ENCODE assay signal across 16 cellular contexts in the genomic region with DNA sequence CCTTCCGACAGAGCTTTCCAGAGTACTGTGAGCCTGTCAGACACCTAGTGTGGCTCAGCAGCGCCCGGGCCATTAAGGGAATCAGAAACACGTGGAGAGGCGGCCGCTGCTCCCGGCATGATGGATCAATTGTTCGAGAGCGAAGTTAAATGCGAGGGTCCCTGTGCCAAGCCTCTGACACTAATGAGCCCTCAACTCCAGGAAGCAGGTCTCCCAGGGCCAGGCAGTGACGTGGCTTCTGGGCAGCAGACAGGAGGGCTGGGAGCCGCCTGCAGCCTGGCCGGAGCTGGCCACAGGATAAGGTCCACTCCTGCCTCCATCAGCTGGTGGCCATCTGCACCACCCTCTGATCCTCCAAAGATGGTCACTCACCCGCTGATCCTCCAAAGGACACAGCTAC.
DNase-seq lines count a peak whose midpoint lies in the region; ATAC-seq and TF ChIP-seq lines count a peak whose summit lies in the region.
"Had no signal": no experiment of that assay in that cellular context is flagged by ENCODE, and none has a peak within 500 bp of the region (broad histone marks: within the 10 kb centered on the region; RNA-seq: fewer than 3 reads in every experiment).

No MANE protein-coding gene starts in this region.

- TF ChIP-seq CTCF in IMR-90 (conservative IDR thresholded peaks at IDR 0.05; ENCODE audit: low read depth, low read length) (no peak), smooth muscle cell (IDR thresholded peaks at IDR 0.05; ENCODE audit: borderline replicate concordance, insufficient read depth, poor library complexity, severe bottlenecking) (no peak)

- H2AK9ac ChIP-seq in IMR-90 (replicated peaks; ENCODE audit: low read depth, low read length, poor library complexity), result peak overlapping the region; percentile 26

- TF ChIP-seq POLR2A in IMR-90 (IDR thresholded peaks at IDR 0.05; ENCODE audit: low read depth, low read length), result no peak

- dilution Hi-C loops in IMR-90 (cut with HindIII; ENCODE audit: low sequenced_read_pairs, unreplicated experiment), result no loop called here

- no peaks in the 10 kb centered on the region for H3K4me1 Mint-ChIP-seq in activated naive CD8-positive, alpha-beta T cell treated with anti-CD3 and anti-CD28 coated beads for 36 hours

- H3K36me3 ChIP-seq in IMR-90 (ENCODE audit: control insufficient read depth, insufficient read depth, low read length), result no peaks in the 10 kb centered on the region
- no peaks in the 10 kb centered on the region for H3K36me3 ChIP-seq in smooth muscle cell (ENCODE audit: low read depth)

- H3K18ac ChIP-seq in IMR-90 (ENCODE audit: low read depth, low read length), result no peak overlapping the region

- no peak overlapping the region for H2AK5ac ChIP-seq in IMR-90 (ENCODE audit: low read depth, low read length)

- H3K9me3 ChIP-seq in IMR-90 (ENCODE audit: control insufficient read depth, insufficient read depth, low read length) (no peaks in the 10 kb centered on the region), smooth muscle cell (replicated peaks; ENCODE audit: low read depth) (no peaks in the 10 kb centered on the region)

- no peaks in the 10 kb centered on the region for H3K79me2 ChIP-seq in smooth muscle cell (ENCODE audit: low read depth)

- H3K4me2 ChIP-seq in IMR-90 (ENCODE audit: low read depth, low read length) (no peak overlapping the region), smooth muscle cell (no peak overlapping the region)

- peak; percentile 38 for DNase-seq in activated CD8-positive, alpha-beta memory T cell treated with anti-CD3 and anti-CD28 coated beads for 24 hours
- no peak for DNase-seq in activated CD8-positive, alpha-beta memory T cell treated with anti-CD3 and anti-CD28 coated beads, Interleukin-2, amount 50 U/mL, for 4 hours
- DNase-seq in IMR-90 (no peak), islet precursor cell (peak; percentile 35), retina (peak; percentile 51), smooth muscle cell (lab: John Stamatoyannopoulos, UW; ENCODE audit: unreplicated experiment) (no peak)
- no peak for DNase-seq in activated naive CD8-positive, alpha-beta T cell treated with anti-CD3 and anti-CD28 coated beads for 36 hours
- DNase-seq: ACHN; C1 segment of cervical spinal cord; Calu3; CD4-positive, alpha-beta T cell; DMS 273 treated with DMSO at 0.1 percent for 48 hours; GM23248; H7 had no signal

- WGBS in IMR-90 (ENCODE audit: extremely low coverage in 2 of 2, insufficient read length in 1 of 2), 2 experiments, result 48% methylated on average over 10 of the region's 14 CpGs; no CpG with 5 or more reads in 1 of the 2 experiments
- 91% methylated on average over 14 of the region's 14 CpGs for WGBS in smooth muscle cell (ENCODE audit: low lambda C conversion rate)

- no peaks in the 10 kb centered on the region for H3K9me3 Mint-ChIP-seq in activated naive CD8-positive, alpha-beta T cell treated with anti-CD3 and anti-CD28 coated beads for 36 hours
- H3K9me3 Mint-ChIP-seq: CD4-positive, alpha-beta T cell had no signal

- no TSS peak for BruUV-seq in IMR-90 (replicated peaks; lab: Mats Ljungman, UMichigan)

- H3K9me1 ChIP-seq in IMR-90 (ENCODE audit: insufficient read depth, low read length), result peaks cover 7% of the 10 kb centered on the region; the same call in 1 of the 2 replicates

- no peak overlapping the region for H3K27ac Mint-ChIP-seq in activated naive CD8-positive, alpha-beta T cell treated with anti-CD3 and anti-CD28 coated beads for 36 hours
- H3K27ac Mint-ChIP-seq: B cell; CD4-positive, alpha-beta T cell had no signal

- no peak overlapping the region for H3K4ac ChIP-seq in IMR-90 (ENCODE audit: low read depth, low read length)

- no peak for ATAC-seq in IMR-90 (ENCODE audit: low read depth)
- no peak for ATAC-seq in GM21786 (IDR thresholded peaks at IDR 0.05; ENCODE audit: unreplicated experiment)

- H3K27me3 ChIP-seq in IMR-90 (ENCODE audit: control insufficient read depth, insufficient read depth, low read length) (peaks cover 62% of the 10 kb centered on the region), smooth muscle cell (ENCODE audit: low read depth) (peaks cover 7% of the 10 kb centered on the region)

- no peak overlapping the region for H2BK15ac ChIP-seq in IMR-90 (ENCODE audit: low read depth, low read length)

- H3K36me3 Mint-ChIP-seq in activated naive CD8-positive, alpha-beta T cell treated with anti-CD3 and anti-CD28 coated beads for 36 hours, result no peaks in the 10 kb centered on the region

- H3K9ac ChIP-seq in IMR-90 (ENCODE audit: low read depth, low read length) (no peak overlapping the region), smooth muscle cell (ENCODE audit: low read depth) (no peak overlapping the region)
- H3K9ac ChIP-seq: GM23248 had no signal

- H3K4me3 Mint-ChIP-seq in activated naive CD8-positive, alpha-beta T cell treated with anti-CD3 and anti-CD28 coated beads for 36 hours, result no peak overlapping the region
- H3K4me3 Mint-ChIP-seq: B cell; CD4-positive, alpha-beta T cell had no signal

- H4K8ac ChIP-seq in IMR-90 (ENCODE audit: low read depth in 2 of 2, low read length in 2 of 2), result no peak overlapping the region

- in situ Hi-C loops in IMR-90 (cut with MboI; ENCODE audit: low sequenced_read_pairs), result no loop called here

- no peak overlapping the region for H2AFZ ChIP-seq in IMR-90 (replicated peaks; ENCODE audit: low read length, poor library complexity)
- H2AFZ ChIP-seq in smooth muscle cell (ENCODE audit: low read depth), result no peak overlapping the region
- H2AFZ ChIP-seq: GM23248 had no signal

- H3K27ac ChIP-seq in IMR-90 (ENCODE audit: insufficient read depth, low read length), result no peak overlapping the region
- H3K27ac ChIP-seq in smooth muscle cell (ENCODE audit: low read depth), result no peak overlapping the region
- H3K27ac ChIP-seq: GM23248 had no signal

- no peak overlapping the region for H2BK20ac ChIP-seq in IMR-90 (ENCODE audit: low read depth, low read length)

- CTCF ChIA-PET in IMR-90 (lab: Yijun Ruan, JAX), result no interaction called here

- H3K4me1 ChIP-seq in IMR-90 (ENCODE audit: control insufficient read depth, insufficient read depth, low read length) (peaks cover 14% of the 10 kb centered on the region), smooth muscle cell (ENCODE audit: low read depth) (no peaks in the 10 kb centered on the region)

- H4K20me1 ChIP-seq in IMR-90 (ENCODE audit: insufficient read depth, low read length) (no peaks in the 10 kb centered on the region), smooth muscle cell (ENCODE audit: low read depth) (no peaks in the 10 kb centered on the region)

- intact Hi-C loops in IMR-90 (cut with micrococcal nuclease), result no loop called here

- no peaks in the 10 kb centered on the region for H3K79me1 ChIP-seq in IMR-90 (ENCODE audit: low read depth in 1 of 2, low read length in 2 of 2)

- no peak for TF ChIP-seq RAD21 in IMR-90 (IDR thresholded peaks at IDR 0.05; ENCODE audit: low read length)

- H3K14ac ChIP-seq in IMR-90 (replicated peaks; ENCODE audit: low read depth, low read length), result no peak overlapping the region

- peaks cover 11% of the 10 kb centered on the region for H3K27me3 Mint-ChIP-seq in activated naive CD8-positive, alpha-beta T cell treated with anti-CD3 and anti-CD28 coated beads for 36 hours

- H4K5ac ChIP-seq in IMR-90 (ENCODE audit: low read depth, low read length), result no peak overlapping the region

- H2BK5ac ChIP-seq in IMR-90 (ENCODE audit: low read depth, low read length, poor library complexity, severe bottlenecking), result no peak overlapping the region

- POLR2A ChIA-PET in IMR-90 (lab: Charles Lee; ENCODE audit: unreplicated experiment), result no interaction called here

- H3K56ac ChIP-seq in IMR-90 (ENCODE audit: extremely low read depth, insufficient read depth, low read length), result no peak overlapping the region

- H3F3A ChIP-seq in smooth muscle cell (ENCODE audit: low read depth), result no peaks in the 10 kb centered on the region

- H3K23ac ChIP-seq in IMR-90 (ENCODE audit: low read depth, low read length), result no peak overlapping the region

- H2BK120ac ChIP-seq in IMR-90 (ENCODE audit: low read depth, low read length), result no peak overlapping the region

- H4K91ac ChIP-seq in IMR-90 (ENCODE audit: insufficient read depth, low read depth, low read length), result no peak overlapping the region

- H3K4me3 ChIP-seq in IMR-90 (ENCODE audit: insufficient read depth, low read depth, low read length) (no peak overlapping the region), smooth muscle cell (no peak overlapping the region)
- H3K4me3 ChIP-seq: GM23248 had no signal

TF ChIP-seq in IMR-90, 13 proteins besides CTCF, POLR2A, EP300 and RAD21:
- no peak for TF ChIP-seq MAZ (IDR thresholded peaks at IDR 0.05; ENCODE audit: borderline replicate concordance, low read depth, low read length)

Comparison
In these comparisons a context has a peak if more than half of its experiments do, and no peak if none do; other contexts are left out.
1. DNase-seq: peak in activated CD8-positive, alpha-beta memory T cell treated with anti-CD3 and anti-CD28 coated beads for 24 hours (single experiment), islet precursor cell (single experiment) and retina (single experiment); none in activated CD8-positive, alpha-beta memory T cell treated with anti-CD3 and anti-CD28 coated beads, Interleukin-2, amount 50 U/mL, for 4 hours (single experiment), IMR-90 (single experiment), smooth muscle cell (single experiment) and activated naive CD8-positive, alpha-beta T cell treated with anti-CD3 and anti-CD28 coated beads for 36 hours (single experiment).